8 cellular contexts compared by ENCODE assay signal in genomic region chr10:32055478-32056135, GRCh38. TPM values are rescaled to one million over a fixed set of nuclear protein-coding genes. Genes with fewer than 3 reads are reported as not detected.
DNase-seq lines count a peak whose midpoint lies in the region; ATAC-seq and TF ChIP-seq lines count a peak whose summit lies in the region.

No MANE protein-coding gene starts in this region.

- H3K36me3 ChIP-seq in endocrine pancreas (ENCODE audit: control insufficient read depth, insufficient read depth, low read length) = no peaks in the 10 kb centered on the region

- peak; percentile 18 for TF ChIP-seq CTCF in AG09309 (IDR thresholded peaks at IDR 0.05; ENCODE audit: control insufficient read depth, insufficient read depth, low read depth, low read length, missing control alignments)
- TF ChIP-seq CTCF in mesothelial cell of epicardium (IDR thresholded peaks at IDR 0.05; ENCODE audit: unreplicated experiment) = no peak

- peak overlapping the region; percentile 98 for H3K4me3 Mint-ChIP-seq in mesothelial cell of epicardium

- no peaks in the 10 kb centered on the region for H3K36me3 Mint-ChIP-seq in mesothelial cell of epicardium

- no peaks in the 10 kb centered on the region for H3K9me3 ChIP-seq in endocrine pancreas (ENCODE audit: control insufficient read depth, low read length)

- DNase-seq in AG09309 (ENCODE audit: low read depth) (no peak), NCI-H748 (lab: John Stamatoyannopoulos, UW; ENCODE audit: unreplicated experiment) (peak; percentile 76), mesothelial cell of epicardium (ENCODE audit: low spot score in 2 of 2, unreplicated experiment in 2 of 2) (peak; percentile 55 to 75)
- peak; percentile 17 to 20 for DNase-seq in activated CD8-positive, alpha-beta memory T cell treated with anti-CD3 and anti-CD28 coated beads for 4 hours (ENCODE audit: low read depth in 2 of 2)
- DNase-seq in stimulated activated CD8-positive, alpha-beta memory T cell treated with anti-CD3 and anti-CD28 coated beads, Interleukin-2, amount 100 ng/mL, for 48 hours (ENCODE audit: low read depth in 2 of 2) = peak; percentile 15 to 27

- H3K4me1 Mint-ChIP-seq in mesothelial cell of epicardium = peaks cover 49% of the 10 kb centered on the region

- H3K9ac ChIP-seq in endocrine pancreas (ENCODE audit: control insufficient read depth, insufficient read depth, low read length) = peak overlapping the region; percentile 95

- H3K4me3 ChIP-seq in AG09309 (ENCODE audit: control insufficient read depth, low read depth, low read length) (peak overlapping the region; percentile 72), endocrine pancreas (ENCODE audit: control insufficient read depth, insufficient read depth, low read length) (peak overlapping the region; percentile 99)

- ATAC-seq in GM18520 (IDR thresholded peaks at IDR 0.05; ENCODE audit: unreplicated experiment) (peak; percentile 23), HG03064 (IDR thresholded peaks at IDR 0.05; ENCODE audit: low read depth, unreplicated experiment) (peak; percentile 36)

- H3K4me1 ChIP-seq in endocrine pancreas (ENCODE audit: control insufficient read depth, insufficient read depth, low read length) = peaks cover 28% of the 10 kb centered on the region

- H3K27me3 ChIP-seq in endocrine pancreas (ENCODE audit: control insufficient read depth, insufficient read depth, low read length) = no peaks in the 10 kb centered on the region

- peak overlapping the region; percentile 99 for H3K27ac Mint-ChIP-seq in mesothelial cell of epicardium

- no peaks in the 10 kb centered on the region for H3K9me3 Mint-ChIP-seq in mesothelial cell of epicardium

- no peaks in the 10 kb centered on the region for H3K27me3 Mint-ChIP-seq in mesothelial cell of epicardium (ENCODE audit: low read depth)

RNA-seq across cellular contexts. Expression of gene KIF5B, which starts 0.6 kb away (rescaled TPM):
- 101 to 104 TPM (median 101 TPM) in 3 replicates for total RNA-seq in mesothelial cell of epicardium
